1 cellular context compared by ENCODE assay signal in genomic region chr14:89339579-89339978, GRCh38.
TF ChIP-seq lines count a peak whose summit lies in the region.

No MANE protein-coding gene starts in this region.

TF ChIP-seq in liver, 16 proteins besides CTCF, POLR2A, EP300 and RAD21 (continued from another document):
- no peak for TF ChIP-seq JUND (IDR thresholded peaks at IDR 0.05)
- no peak for TF ChIP-seq YY1 (IDR thresholded peaks at IDR 0.05)
TF ChIP-seq in liver: peak in this region for 0.
